8 cellular contexts compared by ENCODE assay signal in genomic region chr12:119667577-119668314, GRCh38.
DNase-seq lines count a peak whose midpoint lies in the region; ATAC-seq lines count a peak whose summit lies in the region.

PRKAB1 (plus strand) TSS chr12:119668133; CDS start chr12:119668245, 112 bp downstream.

- peak; percentile 94 for ATAC-seq in GM19468 (IDR thresholded peaks at IDR 0.05; ENCODE audit: extremely low read depth, unreplicated experiment)

- DNase-seq in COR-L47 (lab: John Stamatoyannopoulos, UW) (peak; percentile 98), HS-5 (ENCODE audit: low read depth) (peak; percentile 87), NK-92 (lab: John Stamatoyannopoulos, UW; ENCODE audit: unreplicated experiment) (peak; percentile 39), medulla oblongata (ENCODE audit: extremely low spot score) (peak; percentile 97)
- DNase-seq in activated CD8-positive, alpha-beta memory T cell treated with anti-CD3 and anti-CD28 coated beads for 24 hours, result peak; percentile 96
- DNase-seq in effector CD8-positive, alpha-beta T cell (lab: John Stamatoyannopoulos, UW), result peak; percentile 88
- DNase-seq in stimulated activated CD8-positive, alpha-beta memory T cell treated with anti-CD3 and anti-CD28 coated beads, Interleukin-12 subunit alpha, Interleukin-12 subunit beta, amount 100 ng/mL, for 1 hour (ENCODE audit: low read depth), result peak; percentile 89

Comparison
In these comparisons a context has a peak if more than half of its experiments do, and no peak if none do; other contexts are left out.
1. Peak in every context shown above with its lines: DNase-seq and ATAC-seq.
2. DNase-seq: peak in every context shown above with its lines; median percentile 98 in COR-L47; 97 in medulla oblongata; 96 in activated CD8-positive, alpha-beta memory T cell treated with anti-CD3 and anti-CD28 coated beads for 24 hours; 89 in stimulated activated CD8-positive, alpha-beta memory T cell treated with anti-CD3 and anti-CD28 coated beads, Interleukin-12 subunit alpha, Interleukin-12 subunit beta, amount 100 ng/mL, for 1 hour; 88 in effector CD8-positive, alpha-beta T cell; 87 in HS-5; 39 in NK-92.